1 cellular context compared by ENCODE assay signal in genomic region chr19:4284176-4284958, GRCh38.
TF ChIP-seq lines count a peak whose summit lies in the region.

No MANE protein-coding gene starts in this region.

TF ChIP-seq in liver, 16 proteins besides CTCF, POLR2A, EP300 and RAD21:
- TF ChIP-seq ZBTB33 (IDR thresholded peaks at IDR 0.05), result no peak
- TF ChIP-seq RXRA (IDR thresholded peaks at IDR 0.05), result peak; percentile 44 to 62
- TF ChIP-seq, protein P1, sequence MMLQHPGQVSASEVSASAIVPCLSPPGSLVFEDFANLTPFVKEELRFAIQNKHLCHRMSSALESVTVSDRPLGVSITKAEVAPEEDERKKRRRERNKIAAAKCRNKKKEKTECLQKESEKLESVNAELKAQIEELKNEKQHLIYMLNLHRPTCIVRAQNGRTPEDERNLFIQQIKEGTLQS (IDR thresholded peaks at IDR 0.05), result peak; percentile 12
- no peak for TF ChIP-seq TAF1 (conservative IDR thresholded peaks at IDR 0.05)
- TF ChIP-seq HNF4A (conservative IDR thresholded peaks at IDR 0.05), result peak; percentile 63 to 75
- no peak for TF ChIP-seq REST (IDR thresholded peaks at IDR 0.05)
- TF ChIP-seq FOXA2 (IDR thresholded peaks at IDR 0.05), result no peak
- no peak for TF ChIP-seq MAX (IDR thresholded peaks at IDR 0.05)
- TF ChIP-seq YY1 (IDR thresholded peaks at IDR 0.05), result peak; percentile 19
- TF ChIP-seq GABPA (IDR thresholded peaks at IDR 0.05 in 1 of 2, conservative IDR thresholded peaks at IDR 0.05 in 1 of 2), result no peak
- TF ChIP-seq HNF4G (IDR thresholded peaks at IDR 0.05), result peak; percentile 21
- no peak for TF ChIP-seq EGR1 (IDR thresholded peaks at IDR 0.05; ENCODE audit: low read depth in 2 of 2)
- TF ChIP-seq SP1 (IDR thresholded peaks at IDR 0.05), result peak; percentile 82
- no peak for TF ChIP-seq FOXA1 (IDR thresholded peaks at IDR 0.05)
- TF ChIP-seq JUND (IDR thresholded peaks at IDR 0.05), result peak in 1 of 2 donors; percentile 23
